32 cellular contexts compared by ENCODE assay signal in the genomic region with DNA sequence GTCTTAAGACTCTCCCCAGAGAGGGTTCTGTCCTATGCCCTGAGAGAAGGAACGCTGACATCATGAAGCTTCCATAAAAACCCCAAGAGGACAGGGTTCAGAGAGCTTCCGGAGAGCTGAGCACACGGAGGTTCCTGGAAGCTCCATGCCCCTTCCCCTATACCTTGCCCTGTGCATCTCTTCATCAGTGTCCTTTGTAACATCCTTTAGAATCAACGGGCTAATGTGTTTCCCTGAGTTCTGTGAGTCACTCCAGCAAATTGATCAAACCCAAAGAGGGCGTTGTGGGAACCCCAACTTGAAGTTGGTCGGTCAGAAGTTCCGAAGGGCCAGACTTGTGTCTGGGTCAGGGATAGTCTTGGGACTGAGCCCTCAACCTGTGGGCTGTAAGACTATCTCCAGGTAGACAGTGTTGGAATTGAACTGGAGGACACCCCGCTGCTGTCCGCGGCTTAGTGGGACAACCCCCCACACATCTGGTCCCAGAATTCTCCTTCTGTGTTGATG. TPM values are rescaled to one million over a fixed set of nuclear protein-coding genes. Genes with fewer than 3 reads are reported as not detected.
A peak's percentile ranks its signal among the peaks of the same experiment; 100 is the strongest.
DNase-seq lines count a peak whose midpoint lies in the region; ATAC-seq and TF ChIP-seq lines count a peak whose summit lies in the region.
"Had no signal": no experiment of that assay in that cellular context is flagged by ENCODE, and none has a peak within 500 bp of the region (broad histone marks: within the 10 kb centered on the region; RNA-seq: fewer than 3 reads in every experiment).

No MANE protein-coding gene starts in this region.

- CTCF ChIA-PET in activated CD8-positive, alpha-beta memory T cell treated with anti-CD3 and anti-CD28 coated beads, Interleukin-2, amount 10 ng/mL, durations not matched to agents 7 days and 5 days (lab: Charles Lee) = interaction anchor here (4.7 kb wide), 1 partner anchor 33 kb away, joined by 17 read pairs; no protein-coding TSS in a partner anchor
- CTCF ChIA-PET in activated CD4-positive, alpha-beta memory T cell treated with anti-CD3 and anti-CD28 coated beads, Interleukin-2, amount 10 ng/mL, durations not matched to agents 7 days and 5 days (lab: Charles Lee) = interaction anchor here (1.0 to 1.1 kb wide), 2 partner anchors 9 to 27 kb away, joined by 3 to 4 read pairs; no protein-coding TSS in a partner anchor

- peaks cover 86% of the 10 kb centered on the region for H3K4me1 Mint-ChIP-seq in activated CD8-positive, alpha-beta memory T cell treated with anti-CD3 and anti-CD28 coated beads, Interleukin-2, amount 10 ng/mL, durations not matched to agents 7 days and 5 days
- H3K4me1 Mint-ChIP-seq in activated CD4-positive, alpha-beta memory T cell treated with anti-CD3 and anti-CD28 coated beads, Interleukin-2, amount 10 ng/mL, durations not matched to agents 7 days and 5 days = peaks cover 42% of the 10 kb centered on the region
- peaks cover 60% of the 10 kb centered on the region for H3K4me1 Mint-ChIP-seq in stimulated activated effector memory CD8-positive, alpha-beta T cell treated with anti-CD3 and anti-CD28 coated beads, Interleukin-12 subunit alpha, Interleukin-12 subunit beta, amount 100 ng/mL, for 72 hours

- POLR2A ChIA-PET in activated CD4-positive, alpha-beta memory T cell treated with anti-CD3 and anti-CD28 coated beads, Interleukin-2, amount 10 ng/mL, durations not matched to agents 7 days and 5 days (lab: Charles Lee) = interaction anchor here (0.8 to 1.5 kb wide), 3 partner anchors 24 to 33 kb away, joined by 3 to 4 read pairs (median 4); no protein-coding TSS in a partner anchor

- no peak for ATAC-seq in activated CD8-positive, alpha-beta memory T cell treated with anti-CD3 and anti-CD28 coated beads, Interleukin-2, amount 10 ng/mL, durations not matched to agents 7 days and 5 days
- no peak for ATAC-seq in stimulated activated effector memory CD8-positive, alpha-beta T cell treated with anti-CD3 and anti-CD28 coated beads, Interleukin-12 subunit alpha, Interleukin-12 subunit beta, amount 100 ng/mL, for 72 hours
- ATAC-seq in GM18867 (IDR thresholded peaks at IDR 0.05; ENCODE audit: unreplicated experiment) = no peak
- ATAC-seq in GM18502 (IDR thresholded peaks at IDR 0.05; ENCODE audit: poor library complexity, unreplicated experiment) = no peak
- ATAC-seq: CD8-positive, alpha-beta T cell; effector memory CD8-positive, alpha-beta T cell; pancreas had no signal

- H3K9me3 Mint-ChIP-seq in activated CD8-positive, alpha-beta memory T cell treated with anti-CD3 and anti-CD28 coated beads, Interleukin-2, amount 10 ng/mL, durations not matched to agents 7 days and 5 days (ENCODE audit: low read depth) = no peaks in the 10 kb centered on the region
- no peaks in the 10 kb centered on the region for H3K9me3 Mint-ChIP-seq in activated CD4-positive, alpha-beta memory T cell treated with anti-CD3 and anti-CD28 coated beads, Interleukin-2, amount 10 ng/mL, durations not matched to agents 7 days and 5 days
- H3K9me3 Mint-ChIP-seq in stimulated activated effector memory CD8-positive, alpha-beta T cell treated with anti-CD3 and anti-CD28 coated beads, Interleukin-12 subunit alpha, Interleukin-12 subunit beta, amount 100 ng/mL, for 72 hours = no peaks in the 10 kb centered on the region
- H3K9me3 Mint-ChIP-seq: CD8-positive, alpha-beta T cell; effector memory CD8-positive, alpha-beta T cell; HFFc6; IgD-negative memory B cell; T-helper 2 cell treated with Interferon-gamma antibody and Interleukin-4, amounts not matched to agents 5 μg/mL and 100 μg/mL, for 36 hours had no signal

- H3K27me3 Mint-ChIP-seq in activated CD8-positive, alpha-beta memory T cell treated with anti-CD3 and anti-CD28 coated beads, Interleukin-2, amount 10 ng/mL, durations not matched to agents 7 days and 5 days = peaks cover 36% of the 10 kb centered on the region
- H3K27me3 Mint-ChIP-seq in activated CD4-positive, alpha-beta memory T cell treated with anti-CD3 and anti-CD28 coated beads, Interleukin-2, amount 10 ng/mL, durations not matched to agents 7 days and 5 days = peaks cover 17% of the 10 kb centered on the region

- H3K27ac ChIP-seq in substantia nigra (ENCODE audit: low read depth, low read length, poor library complexity, severe bottlenecking) = no peak overlapping the region
- H3K27ac ChIP-seq: pancreas, thyroid gland, vagina had no signal

- peaks cover 28% of the 10 kb centered on the region for H3K36me3 Mint-ChIP-seq in activated CD8-positive, alpha-beta memory T cell treated with anti-CD3 and anti-CD28 coated beads, Interleukin-2, amount 10 ng/mL, durations not matched to agents 7 days and 5 days
- H3K36me3 Mint-ChIP-seq in activated CD4-positive, alpha-beta memory T cell treated with anti-CD3 and anti-CD28 coated beads, Interleukin-2, amount 10 ng/mL, durations not matched to agents 7 days and 5 days (ENCODE audit: low read depth) = no peaks in the 10 kb centered on the region
- peaks cover 33% of the 10 kb centered on the region for H3K36me3 Mint-ChIP-seq in stimulated activated effector memory CD8-positive, alpha-beta T cell treated with anti-CD3 and anti-CD28 coated beads, Interleukin-12 subunit alpha, Interleukin-12 subunit beta, amount 100 ng/mL, for 72 hours
- H3K36me3 Mint-ChIP-seq: CD8-positive, alpha-beta T cell; IgD-negative memory B cell had no signal

- peak overlapping the region; percentile 83 for H3K27ac Mint-ChIP-seq in activated CD8-positive, alpha-beta memory T cell treated with anti-CD3 and anti-CD28 coated beads, Interleukin-2, amount 10 ng/mL, durations not matched to agents 7 days and 5 days
- peak overlapping the region; percentile 67 for H3K27ac Mint-ChIP-seq in activated CD4-positive, alpha-beta memory T cell treated with anti-CD3 and anti-CD28 coated beads, Interleukin-2, amount 10 ng/mL, durations not matched to agents 7 days and 5 days
- H3K27ac Mint-ChIP-seq in stimulated activated effector memory CD8-positive, alpha-beta T cell treated with anti-CD3 and anti-CD28 coated beads, Interleukin-12 subunit alpha, Interleukin-12 subunit beta, amount 100 ng/mL, for 72 hours = peak overlapping the region; percentile 1
- H3K27ac Mint-ChIP-seq: CD8-positive, alpha-beta T cell; HFFc6; IgD-negative memory B cell; T-helper 2 cell treated with Interferon-gamma antibody and Interleukin-4, amounts not matched to agents 5 μg/mL and 100 μg/mL, for 36 hours had no signal

- no peak for DNase-seq in activated CD8-positive, alpha-beta memory T cell treated with anti-CD3 and anti-CD28 coated beads, Interleukin-2, amount 10 ng/mL, durations not matched to agents 7 days and 5 days
- no peak for DNase-seq in activated CD8-positive, alpha-beta memory T cell treated with anti-CD3 and anti-CD28 coated beads, Interleukin-2, amount 50 U/mL, for 48 hours
- DNase-seq in activated CD4-positive, alpha-beta memory T cell treated with anti-CD3 and anti-CD28 coated beads, Interleukin-2, amount 10 ng/mL, durations not matched to agents 7 days and 5 days = no peak
- DNase-seq in stimulated activated effector memory CD8-positive, alpha-beta T cell treated with anti-CD3 and anti-CD28 coated beads, Interleukin-12 subunit alpha, Interleukin-12 subunit beta, amount 100 ng/mL, for 72 hours (ENCODE audit: low spot score in 2 of 2) = no peak
- no peak for DNase-seq in substantia nigra (lab: John Stamatoyannopoulos, UW)
- DNase-seq: activated effector memory CD4-positive, alpha-beta T cell treated with anti-CD3 and anti-CD28 coated beads, Interleukin-2, amount 50 U/mL, for 16 hours; AML-193; CD8-positive, alpha-beta T cell; central memory CD4-positive, alpha-beta T cell; cortex of kidney; effector memory CD8-positive, alpha-beta T cell; erythroblast; GOT3; HFFc6; NCI-H1048; NCI-H1694 treated with DMSO at 0.1 percent for 48 hours; NCI-H446 treated with DMSO at 0.1 percent for 48 hours; NCI-H774; pancreas; SIG-M5; thyroid gland had no signal

- peak; percentile 18 for TF ChIP-seq POLR2A in GM15510 (IDR thresholded peaks at IDR 0.05; ENCODE audit: borderline replicate concordance, extremely low read depth, insufficient read length)

- H3K4me3 Mint-ChIP-seq in activated CD8-positive, alpha-beta memory T cell treated with anti-CD3 and anti-CD28 coated beads, Interleukin-2, amount 10 ng/mL, durations not matched to agents 7 days and 5 days = peak overlapping the region; percentile 31
- H3K4me3 Mint-ChIP-seq in activated CD4-positive, alpha-beta memory T cell treated with anti-CD3 and anti-CD28 coated beads, Interleukin-2, amount 10 ng/mL, durations not matched to agents 7 days and 5 days = no peak overlapping the region
- H3K4me3 Mint-ChIP-seq in stimulated activated effector memory CD8-positive, alpha-beta T cell treated with anti-CD3 and anti-CD28 coated beads, Interleukin-12 subunit alpha, Interleukin-12 subunit beta, amount 100 ng/mL, for 72 hours = peak overlapping the region; percentile 31
- H3K4me3 Mint-ChIP-seq: CD8-positive, alpha-beta T cell; HFFc6; T-helper 2 cell treated with Interferon-gamma antibody and Interleukin-4, amounts not matched to agents 5 μg/mL and 100 μg/mL, for 36 hours had no signal

RNA-seq across cellular contexts. Expression of gene GPR55, which starts 25.8 kb away (rescaled TPM):
- total RNA-seq in activated CD8-positive, alpha-beta memory T cell treated with anti-CD3 and anti-CD28 coated beads, Interleukin-2, amount 10 ng/mL, durations not matched to agents 7 days and 5 days = 10 to 100 TPM; 42.1 to 58.8 TPM
- 1 to 10 TPM; 7.3 to 7.4 TPM for total RNA-seq in activated CD4-positive, alpha-beta memory T cell treated with anti-CD3 and anti-CD28 coated beads, Interleukin-2, amount 10 ng/mL, durations not matched to agents 7 days and 5 days
- total RNA-seq: Daoy, HFFc6, HT-29, renal cortical epithelial cell, skeletal muscle tissue had no signal

RNA-seq across cellular contexts. Expression of gene SPATA3, which starts 45.0 kb away (rescaled TPM):
- 1 to 10 TPM in 1 of 2 experiments, under 1 TPM in 1; 0.44 to 1.2 TPM for total RNA-seq in activated CD8-positive, alpha-beta memory T cell treated with anti-CD3 and anti-CD28 coated beads, Interleukin-2, amount 10 ng/mL, durations not matched to agents 7 days and 5 days
- under 1 TPM in 1 of 2 experiments, not detected in 1; 0.35 TPM for total RNA-seq in activated CD4-positive, alpha-beta memory T cell treated with anti-CD3 and anti-CD28 coated beads, Interleukin-2, amount 10 ng/mL, durations not matched to agents 7 days and 5 days
- total RNA-seq: A673; CD8-positive, alpha-beta T cell; Daoy; HFFc6; HT-29; pancreas; renal cortical epithelial cell; skeletal muscle tissue; vagina had no signal

Comparison
In these comparisons a context has a peak if more than half of its experiments do, and no peak if none do; other contexts are left out.
1. H3K27ac Mint-ChIP-seq: peak in every context shown above with its lines; median percentile 83 in activated CD8-positive, alpha-beta memory T cell treated with anti-CD3 and anti-CD28 coated beads, Interleukin-2, amount 10 ng/mL, durations not matched to agents 7 days and 5 days; 67 in activated CD4-positive, alpha-beta memory T cell treated with anti-CD3 and anti-CD28 coated beads, Interleukin-2, amount 10 ng/mL, durations not matched to agents 7 days and 5 days; 1 in stimulated activated effector memory CD8-positive, alpha-beta T cell treated with anti-CD3 and anti-CD28 coated beads, Interleukin-12 subunit alpha, Interleukin-12 subunit beta, amount 100 ng/mL, for 72 hours.
2. RNA of gene GPR55, which starts 25.8 kb away (total RNA-seq): 42.1 to 58.8 TPM in activated CD8-positive, alpha-beta memory T cell treated with anti-CD3 and anti-CD28 coated beads, Interleukin-2, amount 10 ng/mL, durations not matched to agents 7 days and 5 days; 7.3 to 7.4 TPM in activated CD4-positive, alpha-beta memory T cell treated with anti-CD3 and anti-CD28 coated beads, Interleukin-2, amount 10 ng/mL, durations not matched to agents 7 days and 5 days; every median in the first group is over 4 times any median in the second.